ENCODE assay signal across 15 cellular contexts in the genomic region with DNA sequence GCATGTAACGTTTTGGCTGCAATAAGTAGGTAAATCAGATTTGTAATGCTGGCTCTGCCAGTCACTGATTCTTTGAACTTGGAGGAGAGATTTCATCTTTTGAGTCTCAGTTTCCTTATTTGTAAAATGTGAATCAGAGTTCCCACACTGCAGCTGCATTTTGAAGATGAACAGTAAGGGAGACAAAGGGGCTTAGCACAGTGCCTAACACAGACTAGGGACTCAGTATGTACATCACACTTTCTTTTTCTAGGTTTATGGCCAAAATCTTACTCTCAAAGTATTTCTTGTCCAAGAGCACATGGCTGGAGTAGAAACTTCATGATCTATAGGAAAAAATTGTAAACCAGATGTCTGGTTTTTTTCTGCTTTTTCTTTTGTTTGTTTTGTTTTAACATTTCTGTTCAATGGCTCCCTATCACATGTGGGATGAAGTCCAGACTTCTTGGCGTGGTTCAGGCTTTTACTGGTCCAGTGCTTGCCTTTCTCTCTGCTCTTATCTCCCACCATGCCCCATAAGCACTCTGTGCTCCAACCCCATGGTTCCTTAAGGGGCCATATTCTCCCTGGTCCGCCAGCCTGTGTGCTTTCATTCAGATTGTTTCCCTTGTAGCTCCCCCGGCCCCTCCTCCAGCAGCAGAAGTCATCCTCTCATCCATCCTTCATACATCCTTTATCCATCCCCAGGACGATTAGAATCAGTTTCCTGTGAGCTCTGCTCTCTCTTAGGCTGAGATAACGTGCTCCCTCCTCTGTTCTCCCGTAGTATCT. TPM values are rescaled to one million over a fixed set of nuclear protein-coding genes. Genes with fewer than 3 reads are reported as not detected.
A peak's percentile ranks its signal among the peaks of the same experiment; 100 is the strongest.
DNase-seq lines count a peak whose midpoint lies in the region; ATAC-seq, FAIRE-seq and TF ChIP-seq lines count a peak whose summit lies in the region.
"Had no signal": no experiment of that assay in that cellular context is flagged by ENCODE, and none has a peak within 500 bp of the region (broad histone marks: within the 10 kb centered on the region; RNA-seq: fewer than 3 reads in every experiment).

No MANE protein-coding gene starts in this region.

- H3K27me3 ChIP-seq in AG04450 (ENCODE audit: control insufficient read depth, insufficient read depth, low read length) (no peaks in the 10 kb centered on the region), stomach (no peaks in the 10 kb centered on the region)
- H3K27me3 ChIP-seq: adrenal gland, colonic mucosa had no signal

- no peak for TF ChIP-seq EP300 in stomach (IDR thresholded peaks at IDR 0.05)

- H3K36me3 Mint-ChIP-seq in activated naive CD8-positive, alpha-beta T cell treated with anti-CD3 and anti-CD28 coated beads, Interleukin-2, amount 10 ng/mL, durations not matched to agents 7 days and 5 days: peaks cover 47% of the 10 kb centered on the region

- H3K4me1 Mint-ChIP-seq in activated naive CD8-positive, alpha-beta T cell treated with anti-CD3 and anti-CD28 coated beads, Interleukin-2, amount 10 ng/mL, durations not matched to agents 7 days and 5 days: peaks cover 23% of the 10 kb centered on the region

- H3K27ac Mint-ChIP-seq in activated naive CD8-positive, alpha-beta T cell treated with anti-CD3 and anti-CD28 coated beads, Interleukin-2, amount 10 ng/mL, durations not matched to agents 7 days and 5 days: peak overlapping the region; percentile 46

- no peak for ATAC-seq in activated naive CD8-positive, alpha-beta T cell treated with anti-CD3 and anti-CD28 coated beads, Interleukin-2, amount 10 ng/mL, durations not matched to agents 7 days and 5 days (ENCODE audit: low read depth)
- ATAC-seq in HG02973 (IDR thresholded peaks at IDR 0.05; ENCODE audit: unreplicated experiment): no peak

- peak; percentile 54 for FAIRE-seq in GM12892 (lab: Jason Lieb, UNC)

- H3K4me1 ChIP-seq in stomach: peaks cover 7 to 30% (median 19%) of the 10 kb centered on the region in 4 donors
- H3K4me1 ChIP-seq: colonic mucosa had no signal

- H3K4me3 ChIP-seq in AG04450 (ENCODE audit: low read depth, low read length) (no peak overlapping the region), stomach (no peak overlapping the region)
- H3K4me3 ChIP-seq: adrenal gland, colonic mucosa had no signal

- TF ChIP-seq CTCF in AG04450 (IDR thresholded peaks at IDR 0.05; ENCODE audit: low read depth, low read length) (no peak), stomach (IDR thresholded peaks at IDR 0.05) (no peak)

- 40 to 69% (median 54%) methylated on average over 7 of the region's 7 CpGs for WGBS in stomach, 5 donors

- CTCF ChIA-PET in AG04450 (lab: Charles Lee): interaction anchor here (1.1 kb wide), 1 partner anchor 100 kb away, joined by 3 read pairs; no protein-coding TSS in a partner anchor

- peak overlapping the region; percentile 23 for H3K27ac ChIP-seq in AG04450 (ENCODE audit: low read depth, low read length)
- H3K27ac ChIP-seq in stomach: no peak overlapping the region
- H3K27ac ChIP-seq: adrenal gland, colonic mucosa had no signal

- H3K36me3 ChIP-seq in stomach: peaks cover 0 to 15% (median 6%) of the 10 kb centered on the region in 4 donors
- H3K36me3 ChIP-seq: adrenal gland, colonic mucosa had no signal

- DNase-seq in AG04450 (ENCODE audit: low read depth, low spot score): no peak
- no peak for DNase-seq in GM12892 (ENCODE audit: insufficient read length)
- DNase-seq in activated naive CD8-positive, alpha-beta T cell treated with anti-CD3 and anti-CD28 coated beads, Interleukin-2, amount 10 ng/mL, durations not matched to agents 7 days and 5 days: no peak
- peak; percentile 43 for DNase-seq in left kidney (ENCODE audit: low read depth, low spot score)
- DNase-seq in LoVo (ENCODE audit: low spot score): no peak
- no peak for DNase-seq in posterior vena cava (ENCODE audit: low spot score)
- DNase-seq in stomach: no peak
- DNase-seq: activated CD4-positive, alpha-beta T cell treated with anti-CD3 and anti-CD28 coated beads, Interleukin-2, amount 50 U/mL, for 1 hour; adrenal gland; colonic mucosa; DMS79; KBM-7; NCI-H146; stimulated activated naive CD4-positive, alpha-beta T cell had no signal

- POLR2A ChIA-PET in AG04450 (lab: Yijun Ruan, JAX): interaction anchor here (1.0 kb wide), 1 partner anchor 44 kb away, joined by 3 read pairs; no protein-coding TSS in a partner anchor
- POLR2A ChIA-PET in activated naive CD8-positive, alpha-beta T cell treated with anti-CD3 and anti-CD28 coated beads, Interleukin-2, amount 10 ng/mL, durations not matched to agents 7 days and 5 days (lab: Charles Lee): interaction anchor here (0.9 kb wide), 1 partner anchor 28 kb away, joined by 3 read pairs; no protein-coding TSS in a partner anchor

- TF ChIP-seq POLR2A in GM12892 (IDR thresholded peaks at IDR 0.05; ENCODE audit: low read depth, low read length): no peak
- no peak for TF ChIP-seq POLR2A in stomach (IDR thresholded peaks at IDR 0.05)

- intact Hi-C loops in posterior vena cava (cut with DNase I): no loop called here
- intact Hi-C loops in stomach (cut with DNase I; ENCODE audit: low total_unique reads): no loop called here

- no peaks in the 10 kb centered on the region for H3K9me3 Mint-ChIP-seq in activated naive CD8-positive, alpha-beta T cell treated with anti-CD3 and anti-CD28 coated beads, Interleukin-2, amount 10 ng/mL, durations not matched to agents 7 days and 5 days

- no peak overlapping the region for H3K4me3 Mint-ChIP-seq in activated naive CD8-positive, alpha-beta T cell treated with anti-CD3 and anti-CD28 coated beads, Interleukin-2, amount 10 ng/mL, durations not matched to agents 7 days and 5 days

- H3K9me3 ChIP-seq in AG04450 (ENCODE audit: control insufficient read depth, insufficient read depth, low read length) (no peaks in the 10 kb centered on the region), stomach (no peaks in the 10 kb centered on the region)
- H3K9me3 ChIP-seq: adrenal gland, colonic mucosa had no signal

- no peaks in the 10 kb centered on the region for H3K27me3 Mint-ChIP-seq in activated naive CD8-positive, alpha-beta T cell treated with anti-CD3 and anti-CD28 coated beads, Interleukin-2, amount 10 ng/mL, durations not matched to agents 7 days and 5 days

RNA-seq across cellular contexts. Expression of a gene that starts 58.0 kb away (rescaled TPM):
- 6.1 and 7.1 TPM in 2 replicates for polyA plus RNA-seq in AG04450 (2011; rRNA removed)
- polyA minus RNA-seq in AG04450 (2011; rRNA and poly(A)+ RNA removed): 25.8 TPM in 2 replicates
- 11.6 TPM for polyA plus RNA-seq in GM12892 (2012; ENCODE audit: missing spikeins)
- total RNA-seq in activated naive CD8-positive, alpha-beta T cell treated with anti-CD3 and anti-CD28 coated beads, Interleukin-2, amount 10 ng/mL, durations not matched to agents 7 days and 5 days: 100 to 1,000 TPM; 233 to 245 TPM
- total RNA-seq in posterior vena cava: 10 to 100 TPM; 63.4 to 83.9 TPM
- 100 to 1,000 TPM; 101 to 280 (median 167) TPM for total RNA-seq in stomach
- 10 to 100 TPM; 14.4 to 38.5 (median 16.2) TPM for polyA plus RNA-seq in stomach
